Comparison of ENCODE assay signal across 29 cellular contexts in the genomic region with DNA sequence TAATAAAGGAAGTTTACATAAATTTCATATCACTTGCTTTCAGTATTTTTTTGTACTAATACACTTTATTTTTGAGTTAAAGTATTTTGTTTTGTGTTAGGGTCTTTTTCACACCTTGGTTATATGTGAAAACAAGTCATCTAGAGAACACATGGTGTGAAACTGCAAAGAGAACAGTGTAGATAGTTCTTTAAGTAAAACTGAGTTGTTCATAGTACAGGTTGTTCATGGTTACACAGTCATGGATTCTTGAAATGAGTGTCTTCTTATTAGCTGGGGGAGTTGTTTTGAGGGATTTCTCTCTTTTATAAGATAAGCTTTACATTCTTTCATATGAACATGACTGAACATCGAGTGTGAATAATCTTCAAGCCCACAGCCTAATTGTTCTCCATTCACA.
"Had no signal": no experiment of that assay in that cellular context is flagged by ENCODE, and none has a peak within 500 bp of the region (broad histone marks: within the 10 kb centered on the region; RNA-seq: fewer than 3 reads in every experiment).

No MANE protein-coding gene starts in this region.

- H3K36me3 Mint-ChIP-seq: activated naive CD8-positive, alpha-beta T cell had no signal

- H3K4me3 Mint-ChIP-seq: activated B cell treated with CpG ODN at 0.5 μM for 24 hours; activated CD8-positive, alpha-beta T cell treated with anti-CD3 and anti-CD28 coated beads for 36 hours; activated naive CD8-positive, alpha-beta T cell; activated T-cell treated with anti-CD3 and anti-CD28 coated beads, Interleukin-2, amount 50 U/mL, for 4 hours; activated T-helper 17 cell treated with anti-CD3 and anti-CD28 coated beads, Interleukin-2, amount 50 U/mL, for 72 hours; T-helper 17 cell; T-helper 2 cell treated with Interferon-gamma antibody and Interleukin-4, amounts not matched to agents 5 μg/mL and 100 μg/mL, for 36 hours had no signal

- DNase-seq: activated B cell treated with CpG ODN at 0.5 μM for 24 hours; activated CD4-positive, alpha-beta T cell treated with anti-CD3 and anti-CD28 coated beads for 48 hours; activated CD4-positive, alpha-beta T cell treated with anti-CD3 and anti-CD28 coated beads, Interleukin-2, amount 50 U/mL, for 1 hour; activated CD4-positive, alpha-beta T cell treated with anti-CD3 and anti-CD28 coated beads, Interleukin-2, amount 50 U/mL, for 48 hours; activated CD8-positive, alpha-beta memory T cell treated with anti-CD3 and anti-CD28 coated beads for 24 hours; activated CD8-positive, alpha-beta T cell treated with anti-CD3 and anti-CD28 coated beads for 36 hours; activated effector memory CD4-positive, alpha-beta T cell treated with Interleukin-2 at 50 U/mL for 16 hours; activated gamma-delta T cell treated with Interleukin-2 at 50 U/mL for 16 hours; activated naive CD4-positive, alpha-beta T cell treated with anti-CD3 and anti-CD28 coated beads, Interleukin-2, amount 50 U/mL, for 16 hours; activated naive CD4-positive, alpha-beta T cell treated with Interleukin-2 at 50 U/mL for 16 hours; activated T-cell treated with anti-CD3 and anti-CD28 coated beads, Interleukin-2, amount 50 U/mL, for 4 hours; amygdala; aorta; body of pancreas; central memory CD4-positive, alpha-beta T cell; cerebellar nuclear complex; colonic mucosa; effector CD8-positive, alpha-beta T cell; esophagus squamous epithelium; foreskin melanocyte; T-helper 17 cell; T1000; WERI-Rb-1 had no signal

- H3K36me3 ChIP-seq: colonic mucosa, esophagus squamous epithelium, gastroesophageal sphincter, WERI-Rb-1 had no signal

- ATAC-seq: activated CD4-positive, CD25-positive, alpha-beta regulatory T cell treated with anti-CD3 and anti-CD28 coated beads, Interleukin-2, amount 50 U/mL, for 24 hours; activated CD8-positive, alpha-beta T cell treated with anti-CD3 and anti-CD28 coated beads for 36 hours; activated T-cell treated with anti-CD3 and anti-CD28 coated beads, Interleukin-2, amount 50 U/mL, for 4 hours; activated T-helper 17 cell treated with anti-CD3 and anti-CD28 coated beads, Interleukin-2, amount 50 U/mL, for 72 hours; body of pancreas; gastroesophageal sphincter; T-helper 17 cell had no signal

- H3K27me3 Mint-ChIP-seq: activated B cell treated with CpG ODN at 0.5 μM for 24 hours; activated CD8-positive, alpha-beta T cell treated with anti-CD3 and anti-CD28 coated beads for 36 hours; activated naive CD8-positive, alpha-beta T cell; activated T-helper 17 cell treated with anti-CD3 and anti-CD28 coated beads, Interleukin-2, amount 50 U/mL, for 72 hours; T-helper 17 cell had no signal

- H3K9me3 ChIP-seq: body of pancreas, colonic mucosa, esophagus squamous epithelium, gastroesophageal sphincter had no signal

- H3K9me3 Mint-ChIP-seq: activated B cell treated with CpG ODN at 0.5 μM for 24 hours; activated CD8-positive, alpha-beta T cell treated with anti-CD3 and anti-CD28 coated beads for 36 hours; activated T-helper 17 cell treated with anti-CD3 and anti-CD28 coated beads, Interleukin-2, amount 50 U/mL, for 72 hours; T-helper 2 cell treated with Interferon-gamma antibody and Interleukin-4, amounts not matched to agents 5 μg/mL and 100 μg/mL, for 36 hours had no signal

- H3K4me3 ChIP-seq: body of pancreas, colonic mucosa, esophagus squamous epithelium, gastroesophageal sphincter had no signal

- H3K27ac ChIP-seq: body of pancreas, colonic mucosa, epithelial cell of prostate, esophagus squamous epithelium, gastroesophageal sphincter, WERI-Rb-1 had no signal

- H3K27me3 ChIP-seq: body of pancreas, colonic mucosa, esophagus squamous epithelium, gastroesophageal sphincter had no signal

- H3K27ac Mint-ChIP-seq: activated B cell treated with CpG ODN at 0.5 μM for 24 hours; activated CD8-positive, alpha-beta T cell treated with anti-CD3 and anti-CD28 coated beads for 36 hours; activated naive CD8-positive, alpha-beta T cell; activated T-helper 17 cell treated with anti-CD3 and anti-CD28 coated beads, Interleukin-2, amount 50 U/mL, for 72 hours; T-helper 17 cell; T-helper 2 cell treated with Interferon-gamma antibody and Interleukin-4, amounts not matched to agents 5 μg/mL and 100 μg/mL, for 36 hours had no signal

- H3K4me1 ChIP-seq: colonic mucosa, esophagus squamous epithelium had no signal

- H3K4me1 Mint-ChIP-seq: activated B cell treated with CpG ODN at 0.5 μM for 24 hours; activated T-helper 17 cell treated with anti-CD3 and anti-CD28 coated beads, Interleukin-2, amount 50 U/mL, for 72 hours; T-helper 17 cell had no signal
